In the genomic region with DNA sequence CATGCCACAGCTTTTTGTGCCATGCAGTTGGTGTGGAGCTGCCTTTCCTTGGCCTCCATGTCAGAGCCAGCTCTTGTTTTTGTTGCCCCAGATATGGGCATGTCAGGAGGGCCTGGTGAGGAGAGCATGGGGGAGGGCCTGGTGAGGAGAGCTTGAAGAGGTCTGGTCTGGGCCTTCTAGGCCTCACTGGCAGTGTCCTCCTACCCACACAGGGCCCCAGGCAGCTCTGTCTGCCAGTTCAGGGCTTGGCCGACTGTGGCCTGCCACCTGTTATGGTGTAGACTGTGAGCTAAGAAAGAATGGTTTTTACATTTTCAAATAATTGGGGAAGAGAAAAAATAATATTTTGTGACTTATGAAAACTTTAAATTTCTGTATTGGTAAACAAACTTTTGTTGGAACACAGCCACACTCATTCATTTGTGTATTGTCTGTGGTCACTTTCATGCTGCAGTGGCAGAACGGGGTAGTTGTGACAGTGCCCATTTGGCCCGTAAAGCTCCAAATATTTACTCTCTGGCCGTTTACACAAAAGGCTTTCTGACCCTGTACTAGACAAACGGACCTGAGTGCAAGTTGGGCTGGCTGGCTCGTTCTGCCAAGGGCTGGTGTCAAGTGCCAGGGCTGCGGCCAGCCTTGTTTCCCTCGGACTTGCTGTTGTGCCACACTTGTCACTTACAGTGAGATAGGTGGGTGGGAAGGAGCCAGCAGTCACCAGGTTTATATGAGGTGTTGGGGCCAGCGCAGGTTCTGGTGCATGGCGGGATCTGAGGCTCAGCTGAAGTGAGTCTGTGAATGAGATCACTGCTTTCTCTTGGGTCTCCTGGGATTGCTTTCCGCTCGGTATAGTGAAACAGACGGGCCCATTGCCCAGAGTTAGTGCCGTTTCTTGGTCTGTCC, we compare ENCODE assay signal across 1 cellular context.
TF ChIP-seq lines count a peak whose summit lies in the region.

No MANE protein-coding gene starts in this region.

TF ChIP-seq in IMR-90, 13 proteins besides CTCF, POLR2A, EP300 and RAD21:
- TF ChIP-seq, protein P1, sequence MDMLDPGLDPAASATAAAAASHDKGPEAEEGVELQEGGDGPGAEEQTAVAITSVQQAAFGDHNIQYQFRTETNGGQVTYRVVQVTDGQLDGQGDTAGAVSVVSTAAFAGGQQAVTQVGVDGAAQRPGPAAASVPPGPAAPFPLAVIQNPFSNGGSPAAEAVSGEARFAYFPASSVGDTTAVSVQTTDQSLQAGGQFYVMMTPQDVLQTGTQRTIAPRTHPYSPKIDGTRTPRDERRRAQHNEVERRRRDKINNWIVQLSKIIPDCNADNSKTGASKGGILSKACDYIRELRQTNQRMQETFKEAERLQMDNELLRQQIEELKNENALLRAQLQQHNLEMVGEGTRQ (IDR thresholded peaks at IDR 0.05; ENCODE audit: low read depth, low read length): no peak
- no peak for TF ChIP-seq MAFK (IDR thresholded peaks at IDR 0.05; ENCODE audit: low read depth, low read length)
- TF ChIP-seq BHLHE40 (IDR thresholded peaks at IDR 0.05; ENCODE audit: low read depth, low read length): no peak
- TF ChIP-seq SMC3 (IDR thresholded peaks at IDR 0.05; ENCODE audit: low read depth, low read length): no peak
- TF ChIP-seq CEBPB (IDR thresholded peaks at IDR 0.05; ENCODE audit: low read depth, low read length): no peak
- TF ChIP-seq, protein P2, sequence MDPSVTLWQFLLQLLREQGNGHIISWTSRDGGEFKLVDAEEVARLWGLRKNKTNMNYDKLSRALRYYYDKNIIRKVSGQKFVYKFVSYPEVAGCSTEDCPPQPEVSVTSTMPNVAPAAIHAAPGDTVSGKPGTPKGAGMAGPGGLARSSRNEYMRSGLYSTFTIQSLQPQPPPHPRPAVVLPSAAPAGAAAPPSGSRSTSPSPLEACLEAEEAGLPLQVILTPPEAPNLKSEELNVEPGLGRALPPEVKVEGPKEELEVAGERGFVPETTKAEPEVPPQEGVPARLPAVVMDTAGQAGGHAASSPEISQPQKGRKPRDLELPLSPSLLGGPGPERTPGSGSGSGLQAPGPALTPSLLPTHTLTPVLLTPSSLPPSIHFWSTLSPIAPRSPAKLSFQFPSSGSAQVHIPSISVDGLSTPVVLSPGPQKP (IDR thresholded peaks at IDR 0.05; ENCODE audit: borderline replicate concordance, low read depth, low read length): no peak
- TF ChIP-seq RFX5 (IDR thresholded peaks at IDR 0.05; ENCODE audit: low read depth, low read length): no peak
- no peak for TF ChIP-seq FOS (IDR thresholded peaks at IDR 0.05; ENCODE audit: low read depth, low read length)
- no peak for TF ChIP-seq MAZ (IDR thresholded peaks at IDR 0.05; ENCODE audit: borderline replicate concordance, low read depth, low read length)
- TF ChIP-seq MXI1 (IDR thresholded peaks at IDR 0.05; ENCODE audit: borderline replicate concordance, low read depth, low read length): no peak
- TF ChIP-seq CHD1 (IDR thresholded peaks at IDR 0.05; ENCODE audit: low read depth, low read length): no peak
- no peak for TF ChIP-seq RCOR1 (IDR thresholded peaks at IDR 0.05; ENCODE audit: insufficient replicate concordance, low read length)
- TF ChIP-seq NFE2L2 (IDR thresholded peaks at IDR 0.05; ENCODE audit: low read depth, low read length): no peak
